ENCODE assay signal across 7 cellular contexts in the genomic region with DNA sequence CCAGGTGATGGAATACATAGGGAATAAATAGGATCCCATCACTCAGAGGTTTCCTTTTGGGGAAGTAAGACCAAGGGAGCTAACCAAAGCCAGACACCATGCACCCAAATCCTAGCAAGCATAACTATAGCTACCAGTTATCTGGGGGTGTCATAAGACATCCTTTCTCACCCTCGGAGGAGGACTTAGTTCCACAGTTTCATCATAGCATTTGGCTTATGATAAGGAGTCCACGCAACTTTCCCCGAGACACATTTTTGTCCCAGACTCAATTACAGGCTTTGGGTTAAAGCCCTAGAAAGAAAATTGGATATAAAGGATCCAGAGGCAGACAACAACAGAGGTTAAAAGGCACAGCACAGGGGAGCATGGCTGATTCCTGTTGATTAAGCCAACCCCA.
"Had no signal": no experiment of that assay in that cellular context is flagged by ENCODE, and none has a peak within 500 bp of the region (broad histone marks: within the 10 kb centered on the region; RNA-seq: fewer than 3 reads in every experiment).

No MANE protein-coding gene starts in this region.

- DNase-seq: H9, HCEC 1CT, IMR-90 had no signal

- ATAC-seq: GM23338 had no signal

- H3K4me2 ChIP-seq: GM23338 had no signal

- H3K4me3 ChIP-seq: GM23338 had no signal

- H2AFZ ChIP-seq: GM23338 had no signal

- FAIRE-seq: H1, H54, HTR-8/SVneo had no signal
